In the genomic region with DNA sequence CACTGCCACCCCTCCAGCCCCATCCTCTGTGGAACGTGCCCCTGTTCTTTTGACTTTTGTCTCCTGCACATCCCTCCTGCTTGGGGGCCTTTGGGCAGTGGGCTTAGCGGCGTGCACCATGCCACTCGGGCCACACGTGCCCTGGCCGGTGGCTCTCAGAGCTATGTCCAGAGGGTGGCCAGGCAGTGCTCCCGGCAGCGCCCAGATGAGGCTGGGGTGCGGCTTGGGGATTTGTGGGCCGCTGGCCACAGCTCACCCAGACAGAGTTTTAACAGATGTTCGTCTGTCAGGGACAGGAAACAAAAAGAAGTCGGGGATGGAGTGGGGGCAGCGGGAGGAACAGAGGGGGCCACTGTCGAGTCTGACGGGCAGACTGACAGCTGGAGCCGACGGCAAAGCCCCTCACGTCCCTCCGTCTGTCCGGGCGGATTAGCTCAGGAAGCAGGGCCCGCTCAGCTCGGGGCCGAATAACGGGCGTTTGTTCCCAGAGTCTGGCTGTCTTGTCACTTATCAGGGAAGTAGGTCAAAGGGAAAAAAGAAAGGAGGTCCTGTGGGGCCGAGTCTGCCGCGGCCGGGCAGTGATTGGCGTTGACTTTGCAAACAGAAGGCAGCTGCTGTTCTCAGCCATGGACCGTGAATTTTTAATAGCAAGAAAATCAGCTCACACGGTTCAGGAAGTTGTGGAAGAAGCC, we compare ENCODE assay signal across 9 cellular contexts.
A peak's percentile ranks its signal among the peaks of the same experiment; 100 is the strongest.
DNase-seq lines count a peak whose midpoint lies in the region; ATAC-seq and TF ChIP-seq lines count a peak whose summit lies in the region.
"Had no signal": no experiment of that assay in that cellular context is flagged by ENCODE, and none has a peak within 500 bp of the region (broad histone marks: within the 10 kb centered on the region; RNA-seq: fewer than 3 reads in every experiment).

No MANE protein-coding gene starts in this region.

- DNase-seq in AG04450 (ENCODE audit: low read depth, low spot score) (no peak), NCI-H526 treated with DMSO at 0.1 percent for 48 hours (lab: John Stamatoyannopoulos, UW) (peak; percentile 27), esophagus squamous epithelium (lab: John Stamatoyannopoulos, UW) (no peak), T-cell (no peak), GM19240 (ENCODE audit: insufficient read length, low spot score) (no peak), PC-9 (no peak)
- no peak for DNase-seq in activated CD4-positive, alpha-beta T cell treated with anti-CD3 and anti-CD28 coated beads for 1 hour
- DNase-seq: T-helper 2 cell had no signal

- peaks cover 15% of the 10 kb centered on the region for H3K36me3 Mint-ChIP-seq in nephron (ENCODE audit: low read depth)
- no peaks in the 10 kb centered on the region for H3K36me3 Mint-ChIP-seq in T-cell

- ATAC-seq in T-cell (replicated peaks in 1 of 4) = no peak

- no peaks in the 10 kb centered on the region for H3K27me3 Mint-ChIP-seq in nephron (ENCODE audit: low read depth)
- no peaks in the 10 kb centered on the region for H3K27me3 Mint-ChIP-seq in T-cell

- TF ChIP-seq POLR2A in esophagus squamous epithelium (IDR thresholded peaks at IDR 0.05) = no peak

- H3K27ac Mint-ChIP-seq in nephron = peak overlapping the region; percentile 97 to 99 (median 98)
- no peak overlapping the region for H3K27ac Mint-ChIP-seq in T-cell

- POLR2A ChIA-PET in AG04450 (lab: Yijun Ruan, JAX) = interaction anchor here (0.6 to 1.0 kb wide), 3 partner anchors 8 to 102 kb away, joined by 3 read pairs; a partner anchor contains a TSS
- POLR2A ChIA-PET in T-cell (lab: Charles Lee) = no interaction called here
- POLR2A ChIA-PET in PC-9 (lab: Charles Lee; ENCODE audit: unreplicated experiment) = no interaction called here

- no peaks in the 10 kb centered on the region for H3K27me3 ChIP-seq in AG04450 (ENCODE audit: control insufficient read depth, insufficient read depth, low read length)
- no peaks in the 10 kb centered on the region for H3K27me3 ChIP-seq in esophagus squamous epithelium
- no peaks in the 10 kb centered on the region for H3K27me3 ChIP-seq in PC-9 (ENCODE audit: insufficient read depth, low read depth)

- 0 out of 2 replicates have a peak, but pooled peaks cover 3% of the 10 kb centered on the region for H4K20me1 ChIP-seq in PC-9 (ENCODE audit: insufficient read depth)

- 0 out of 2 replicates have a peak, but pooled peaks cover 8% of the 10 kb centered on the region for H3K79me2 ChIP-seq in PC-9 (ENCODE audit: low read depth)

- H3K27ac ChIP-seq in AG04450 (ENCODE audit: low read depth, low read length) = peak overlapping the region; percentile 78
- peak overlapping the region; percentile 49 to 91 (median 78) for H3K27ac ChIP-seq in esophagus squamous epithelium
- no peak overlapping the region for H3K27ac ChIP-seq in PC-9

- H3K4me3 ChIP-seq in AG04450 (ENCODE audit: low read depth, low read length) = no peak overlapping the region
- peak overlapping the region in 1 of 4 donors; percentile 39 for H3K4me3 ChIP-seq in esophagus squamous epithelium
- no peak overlapping the region for H3K4me3 ChIP-seq in PC-9

- H3K4me3 Mint-ChIP-seq in nephron (peak overlapping the region; percentile 51 to 71 (median 70)), T-cell (no peak overlapping the region)

- no peaks in the 10 kb centered on the region; the same call in 1 of the 2 replicates for H3K9me3 ChIP-seq in AG04450 (ENCODE audit: control insufficient read depth, insufficient read depth, low read length)
- H3K9me3 ChIP-seq in esophagus squamous epithelium = no peaks in the 10 kb centered on the region
- no peaks in the 10 kb centered on the region for H3K9me3 ChIP-seq in PC-9 (ENCODE audit: insufficient read depth, low read depth)

- BruUV-seq in PC-9 (replicated peaks; lab: Mats Ljungman, UMichigan) = no TSS peak

- peaks cover 0 to 16% (median 0%) of the 10 kb centered on the region in 3 donors for H3K36me3 ChIP-seq in esophagus squamous epithelium
- H3K36me3 ChIP-seq in PC-9 (ENCODE audit: low read depth) = peaks cover 7% of the 10 kb centered on the region; the same call in 1 of the 2 replicates

- H3K9me3 Mint-ChIP-seq in nephron (no peaks in the 10 kb centered on the region), T-cell (no peaks in the 10 kb centered on the region)

- H3K4me1 Mint-ChIP-seq in nephron (peaks cover 64% of the 10 kb centered on the region), T-cell (peaks cover 0 to 11% (median 2%) of the 10 kb centered on the region in 3 donors)

- intact Hi-C loops in esophagus squamous epithelium (cut with DNase I) (loop anchor here (10.0 kb wide), 1 partner anchor 59 kb away; a partner anchor contains a TSS), PC-9 (cut with micrococcal nuclease; ENCODE audit: unreplicated experiment) (no loop called here)

- H3K9me2 ChIP-seq in PC-9 (ENCODE audit: insufficient read depth) = no peaks in the 10 kb centered on the region

- H3K4me1 ChIP-seq in esophagus squamous epithelium = peaks cover 29 to 84% (median 49%) of the 10 kb centered on the region in 3 donors
- H3K4me1 ChIP-seq in PC-9 (replicated peaks; ENCODE audit: insufficient read depth) = peaks cover 26% of the 10 kb centered on the region

- 47% methylated on average over 22 to 32 of the region's 33 CpGs for WGBS in esophagus squamous epithelium, 2 donors

- no peak overlapping the region for H2AFZ ChIP-seq in PC-9

- no peak for TF ChIP-seq CTCF in AG04450 (IDR thresholded peaks at IDR 0.05; ENCODE audit: low read depth, low read length)
- TF ChIP-seq CTCF in esophagus squamous epithelium (IDR thresholded peaks at IDR 0.05) = no peak
- TF ChIP-seq CTCF in nephron (IDR thresholded peaks at IDR 0.05; ENCODE audit: unreplicated experiment in 3 of 3) = no peak
- TF ChIP-seq CTCF in PC-9 (conservative IDR thresholded peaks at IDR 0.05) = no peak

- peaks cover 33% of the 10 kb centered on the region for H3F3A ChIP-seq in PC-9 (ENCODE audit: insufficient read depth, low read depth)

- H3K4me2 ChIP-seq in PC-9 = no peak overlapping the region

- CTCF ChIA-PET in AG04450 (lab: Charles Lee) (interaction anchor here (1.4 to 2.5 kb wide), 2 partner anchors 9 to 76 kb away, joined by 4 to 8 read pairs; no protein-coding TSS in a partner anchor), T-cell (lab: Charles Lee) (no interaction called here), PC-9 (lab: Charles Lee) (no interaction called here)

Comparison
In these comparisons a context has a peak if more than half of its experiments do, and no peak if none do; other contexts are left out.
1. H3K27ac Mint-ChIP-seq: peak in nephron (3 of 3); none in T-cell (0 of 2).
2. H3K4me3 Mint-ChIP-seq: peak in nephron (3 of 3); none in T-cell (0 of 3).